ENCODE assay signal across 8 cellular contexts in genomic region chr11:61567286-61568061, GRCh38. TPM values are rescaled to one million over a fixed set of nuclear protein-coding genes. Genes with fewer than 3 reads are reported as not detected.
DNase-seq lines count a peak whose midpoint lies in the region; ATAC-seq and TF ChIP-seq lines count a peak whose summit lies in the region.

No MANE protein-coding gene starts in this region.

- no peak overlapping the region for H3K4me2 ChIP-seq in OCI-LY1 (ENCODE audit: low read length)

- H3K36me3 Mint-ChIP-seq in naive B cell: no peaks in the 10 kb centered on the region
- no peaks in the 10 kb centered on the region for H3K36me3 Mint-ChIP-seq in stimulated activated effector memory CD8-positive, alpha-beta T cell treated with anti-CD3 and anti-CD28 coated beads, Interleukin-12 subunit alpha, Interleukin-12 subunit beta, amount 100 ng/mL, for 72 hours

- H3K9ac ChIP-seq in OCI-LY1 (ENCODE audit: low read length): no peak overlapping the region

- H3K9me2 ChIP-seq in OCI-LY1 (ENCODE audit: low read depth, low read length): no peaks in the 10 kb centered on the region

- H3K4me3 ChIP-seq in OCI-LY1 (ENCODE audit: low read depth, low read length, poor library complexity, severe bottlenecking): no peak overlapping the region
- H3K4me3 ChIP-seq in esophagus squamous epithelium: peak overlapping the region in 1 of 4 donors; percentile 6

- H3K27me3 ChIP-seq in OCI-LY1 (ENCODE audit: insufficient read depth, low read length): no peaks in the 10 kb centered on the region
- H3K27me3 ChIP-seq in esophagus squamous epithelium: peaks cover 0 to 94% (median 0%) of the 10 kb centered on the region in 4 donors

- TF ChIP-seq POLR2A in esophagus squamous epithelium (IDR thresholded peaks at IDR 0.05): no peak

- H3K27ac ChIP-seq in OCI-LY1 (ENCODE audit: low read depth, low read length, poor library complexity, severe bottlenecking) (no peak overlapping the region), esophagus squamous epithelium (no peak overlapping the region)

- H3K27me3 Mint-ChIP-seq in naive B cell: peaks cover 34 to 92% (median 85%) of the 10 kb centered on the region in 3 donors

- peaks cover 0 to 3% (median 0%) of the 10 kb centered on the region in 3 donors for H3K4me1 Mint-ChIP-seq in naive B cell
- no peaks in the 10 kb centered on the region for H3K4me1 Mint-ChIP-seq in stimulated activated effector memory CD8-positive, alpha-beta T cell treated with anti-CD3 and anti-CD28 coated beads, Interleukin-12 subunit alpha, Interleukin-12 subunit beta, amount 100 ng/mL, for 72 hours

- H3K4me3 Mint-ChIP-seq in naive B cell: no peak overlapping the region
- no peak overlapping the region for H3K4me3 Mint-ChIP-seq in stimulated activated effector memory CD8-positive, alpha-beta T cell treated with anti-CD3 and anti-CD28 coated beads, Interleukin-12 subunit alpha, Interleukin-12 subunit beta, amount 100 ng/mL, for 72 hours

- WGBS in esophagus squamous epithelium, 2 donors: 0% methylated on average over 1 of the region's 46 CpGs; no CpG with 5 or more reads in 1 of the 2 donors

- peak overlapping the region in 2 of 6 donors; percentile 57 to 77 for H3K27ac Mint-ChIP-seq in naive B cell
- H3K27ac Mint-ChIP-seq in stimulated activated effector memory CD8-positive, alpha-beta T cell treated with anti-CD3 and anti-CD28 coated beads, Interleukin-12 subunit alpha, Interleukin-12 subunit beta, amount 100 ng/mL, for 72 hours: no peak overlapping the region

- no peaks in the 10 kb centered on the region for H4K20me1 ChIP-seq in OCI-LY1 (ENCODE audit: insufficient read depth, low read length)

- peaks cover 0 to 10% (median 3%) of the 10 kb centered on the region in 7 donors for H3K9me3 Mint-ChIP-seq in naive B cell
- no peaks in the 10 kb centered on the region for H3K9me3 Mint-ChIP-seq in stimulated activated effector memory CD8-positive, alpha-beta T cell treated with anti-CD3 and anti-CD28 coated beads, Interleukin-12 subunit alpha, Interleukin-12 subunit beta, amount 100 ng/mL, for 72 hours

- peak; percentile 89 for DNase-seq in GM13976 (ENCODE audit: low spot score)
- DNase-seq in activated T-cell treated with anti-CD3 and anti-CD28 coated beads for 24 hours (ENCODE audit: low read depth): peak; percentile 65
- DNase-seq in esophagus squamous epithelium (lab: John Stamatoyannopoulos, UW): no peak
- peak; percentile 61 for DNase-seq in naive B cell
- DNase-seq in stimulated activated effector memory CD8-positive, alpha-beta T cell treated with anti-CD3 and anti-CD28 coated beads, Interleukin-12 subunit alpha, Interleukin-12 subunit beta, amount 100 ng/mL, for 72 hours (ENCODE audit: low spot score in 2 of 2): peak; percentile 72 to 79
- no peak for DNase-seq in NCI-H2107 (lab: John Stamatoyannopoulos, UW)

- no peaks in the 10 kb centered on the region for H3F3A ChIP-seq in OCI-LY1 (ENCODE audit: insufficient read depth, low read length)

- in situ Hi-C loops in GM13976 (cut with MboI; ENCODE audit: low sequenced_read_pairs, unreplicated experiment): no loop called here

- no peaks in the 10 kb centered on the region for H3K4me1 ChIP-seq in OCI-LY1 (ENCODE audit: insufficient read depth, low read length, severe bottlenecking)
- H3K4me1 ChIP-seq in esophagus squamous epithelium: peaks cover 0 to 8% (median 0%) of the 10 kb centered on the region in 3 donors

- H3K36me3 ChIP-seq in OCI-LY1 (ENCODE audit: insufficient read depth, low read length): no peaks in the 10 kb centered on the region
- no peaks in the 10 kb centered on the region for H3K36me3 ChIP-seq in esophagus squamous epithelium

- H3K79me2 ChIP-seq in OCI-LY1 (ENCODE audit: insufficient read depth, low read length): no peaks in the 10 kb centered on the region

- H3K9me3 ChIP-seq in OCI-LY1 (ENCODE audit: low read length) (no peaks in the 10 kb centered on the region), esophagus squamous epithelium (no peaks in the 10 kb centered on the region)

- H2AFZ ChIP-seq in OCI-LY1 (ENCODE audit: low read length): no peak overlapping the region

- ATAC-seq in naive B cell (ENCODE audit: low read depth in 2 of 2) (peak; percentile 63 to 71), GM19328 (IDR thresholded peaks at IDR 0.05; ENCODE audit: unreplicated experiment) (no peak)
- peak; percentile 64 for ATAC-seq in stimulated activated effector memory CD8-positive, alpha-beta T cell treated with anti-CD3 and anti-CD28 coated beads, Interleukin-12 subunit alpha, Interleukin-12 subunit beta, amount 100 ng/mL, for 72 hours

- intact Hi-C loops in esophagus squamous epithelium (cut with DNase I): no loop called here

- TF ChIP-seq CTCF in GM13976 (IDR thresholded peaks at IDR 0.05; ENCODE audit: borderline replicate concordance, control extremely low read depth, extremely low read depth, insufficient read depth, missing control alignments) (no peak), OCI-LY1 (IDR thresholded peaks at IDR 0.05; ENCODE audit: low read length) (peak; percentile 51), esophagus squamous epithelium (IDR thresholded peaks at IDR 0.05) (peak in 4 of 6 experiments; percentile 24 to 61 (median 32))

RNA-seq across cellular contexts. Expression of gene SYT7, which starts 13.4 kb away (rescaled TPM):
- 1 to 10 TPM; 1.6 to 2.9 (median 1.9) TPM for total RNA-seq in esophagus squamous epithelium
- not detected for polyA plus RNA-seq in naive B cell (ENCODE audit: low read depth in 6 of 6)

RNA-seq across cellular contexts. Expression of gene LRRC10B, which starts 58.9 kb away (rescaled TPM):
- total RNA-seq in esophagus squamous epithelium: 1 to 10 TPM in 1 of 4 donors, under 1 TPM in 1, not detected in 2; 0.76 to 1.3 TPM
- polyA plus RNA-seq in naive B cell (ENCODE audit: low read depth in 6 of 6): under 1 TPM in 1 of 6 donors, not detected in 5; 0.12 TPM

Comparison
In these comparisons a context has a peak if more than half of its experiments do, and no peak if none do; other contexts are left out.
1. DNase-seq: peak in GM13976 (single experiment), activated T-cell treated with anti-CD3 and anti-CD28 coated beads for 24 hours (single experiment), naive B cell (single experiment) and stimulated activated effector memory CD8-positive, alpha-beta T cell treated with anti-CD3 and anti-CD28 coated beads, Interleukin-12 subunit alpha, Interleukin-12 subunit beta, amount 100 ng/mL, for 72 hours (2 of 2); none in esophagus squamous epithelium (single experiment) and NCI-H2107 (single experiment).